Comparison of ENCODE assay signal across 1 cellular context in genomic region chr2:46460991-46461715, GRCh38.
TF ChIP-seq lines count a peak whose summit lies in the region.

No MANE protein-coding gene starts in this region.

TF ChIP-seq in GM12878, 131 proteins besides CTCF, POLR2A, EP300 and RAD21 (continued from another document):
- TF ChIP-seq BCLAF1 (IDR thresholded peaks at IDR 0.05): no peak
- no peak for TF ChIP-seq MXI1 (IDR thresholded peaks at IDR 0.05; ENCODE audit: low read depth, low read length)
- no peak for TF ChIP-seq CEBPB (IDR thresholded peaks at IDR 0.05; ENCODE audit: borderline replicate concordance in 1 of 2, low read depth in 2 of 2, low read length in 2 of 2)
- no peak for TF ChIP-seq SMARCA5 (IDR thresholded peaks at IDR 0.05)
- TF ChIP-seq HSF1 (IDR thresholded peaks at IDR 0.05; ENCODE audit: low read depth, low read length): no peak
- no peak for TF ChIP-seq EED (IDR thresholded peaks at IDR 0.05; ENCODE audit: low read depth)
- TF ChIP-seq SREBF2 (IDR thresholded peaks at IDR 0.05; ENCODE audit: low read length): no peak
- TF ChIP-seq SMAD1 (IDR thresholded peaks at IDR 0.05; ENCODE audit: low read depth, partially characterized antibody): no peak
- TF ChIP-seq RELA (IDR thresholded peaks at IDR 0.05; ENCODE audit: borderline replicate concordance, partially characterized antibody): no peak
- 0 out of 2 replicates have a peak, but pooled peaks have one; percentile 24 for TF ChIP-seq RCOR1 (conservative IDR thresholded peaks at IDR 0.05; ENCODE audit: low read depth, low read length)
- TF ChIP-seq TARDBP (IDR thresholded peaks at IDR 0.05; ENCODE audit: borderline replicate concordance): no peak
- no peak for TF ChIP-seq CBX3 (IDR thresholded peaks at IDR 0.05; ENCODE audit: borderline replicate concordance, low read depth)
- no peak for TF ChIP-seq ATF2 (IDR thresholded peaks at IDR 0.05; ENCODE audit: low read length)
- no peak for TF ChIP-seq RFX5 (IDR thresholded peaks at IDR 0.05; ENCODE audit: low read depth, low read length)
- TF ChIP-seq PRDM15 (CRISPR knock-in tag; IDR thresholded peaks at IDR 0.05): no peak
- TF ChIP-seq YY1 (IDR thresholded peaks at IDR 0.05; ENCODE audit: low read depth, low read length): peak; percentile 74
- TF ChIP-seq NR2C2 (IDR thresholded peaks at IDR 0.05; ENCODE audit: borderline replicate concordance, control insufficient read depth, insufficient read length, low read depth): no peak
- TF ChIP-seq RELB (IDR thresholded peaks at IDR 0.05; ENCODE audit: low read depth): no peak
- TF ChIP-seq ATF3 (IDR thresholded peaks at IDR 0.05; ENCODE audit: borderline replicate concordance, extremely low read depth, low read depth, low read length): no peak
- TF ChIP-seq TCF3 (IDR thresholded peaks at IDR 0.05; ENCODE audit: borderline replicate concordance, insufficient read depth, low read depth, low read length): no peak
- no peak for TF ChIP-seq HDAC2 (IDR thresholded peaks at IDR 0.05)
- TF ChIP-seq CBX5 (IDR thresholded peaks at IDR 0.05; ENCODE audit: low read depth): no peak
- TF ChIP-seq NKRF (conservative IDR thresholded peaks at IDR 0.05): no peak
- TF ChIP-seq USF1 (IDR thresholded peaks at IDR 0.05; ENCODE audit: borderline replicate concordance, extremely low read length, insufficient read depth, low read depth, low read length): no peak
- TF ChIP-seq E2F4 (IDR thresholded peaks at IDR 0.05; ENCODE audit: low read depth, low read length): no peak
- TF ChIP-seq GATAD2B (conservative IDR thresholded peaks at IDR 0.05; ENCODE audit: low read depth): no peak
- no peak for TF ChIP-seq USF2 (IDR thresholded peaks at IDR 0.05; ENCODE audit: borderline replicate concordance, low read depth, low read length)
- no peak for TF ChIP-seq KDM1A (IDR thresholded peaks at IDR 0.05; ENCODE audit: borderline replicate concordance)
- TF ChIP-seq RB1 (IDR thresholded peaks at IDR 0.05; ENCODE audit: borderline replicate concordance): peak; percentile 16; the same call in 1 of the 2 replicates
- TF ChIP-seq NR2C1 (IDR thresholded peaks at IDR 0.05): no peak
